In genomic region chr19:19033176-19033425, GRCh38 we compare ENCODE assay signal across 8 cellular contexts. TPM values are rescaled to one million over a fixed set of nuclear protein-coding genes. Genes with fewer than 3 reads are reported as not detected.
DNase-seq lines count a peak whose midpoint lies in the region; ATAC-seq and TF ChIP-seq lines count a peak whose summit lies in the region.

No MANE protein-coding gene starts in this region.

- H3K36me3 ChIP-seq in left lung = peaks cover 0 to 36% of the 10 kb centered on the region in 2 donors

- H3K4me3 Mint-ChIP-seq in activated T-helper 17 cell treated with anti-CD3 and anti-CD28 coated beads, Interleukin-2, amount 50 U/mL, for 72 hours = peak overlapping the region; percentile 87
- peak overlapping the region; percentile 98 for H3K4me3 Mint-ChIP-seq in type B pancreatic cell

- peaks cover 65% of the 10 kb centered on the region for H3K36me3 Mint-ChIP-seq in activated T-helper 17 cell treated with anti-CD3 and anti-CD28 coated beads, Interleukin-2, amount 50 U/mL, for 72 hours (ENCODE audit: low read depth)
- peaks cover 17% of the 10 kb centered on the region for H3K36me3 Mint-ChIP-seq in type B pancreatic cell

- peaks cover 14 to 32% of the 10 kb centered on the region in 2 donors for H3K4me1 ChIP-seq in left lung

- no peaks in the 10 kb centered on the region for H3K9me3 Mint-ChIP-seq in activated T-helper 17 cell treated with anti-CD3 and anti-CD28 coated beads, Interleukin-2, amount 50 U/mL, for 72 hours
- H3K9me3 Mint-ChIP-seq in type B pancreatic cell = no peaks in the 10 kb centered on the region

- H3K4me1 Mint-ChIP-seq in activated T-helper 17 cell treated with anti-CD3 and anti-CD28 coated beads, Interleukin-2, amount 50 U/mL, for 72 hours = peaks cover 17% of the 10 kb centered on the region
- H3K4me1 Mint-ChIP-seq in type B pancreatic cell (ENCODE audit: unreplicated experiment) = peaks cover 15% of the 10 kb centered on the region

- peak overlapping the region; percentile 93 for H3K27ac Mint-ChIP-seq in activated T-helper 17 cell treated with anti-CD3 and anti-CD28 coated beads, Interleukin-2, amount 50 U/mL, for 72 hours
- no peak overlapping the region for H3K27ac Mint-ChIP-seq in type B pancreatic cell

- H3K4me3 ChIP-seq in left lung = peak overlapping the region; percentile 86 to 94

- DNase-seq in activated gamma-delta T cell treated with Interleukin-2 at 50 U/mL for 16 hours (peak; percentile 17), activated gamma-delta T cell (lab: John Stamatoyannopoulos, UW) (no peak), left lung (no peak), type B pancreatic cell (ENCODE audit: extremely low spot score, unreplicated experiment) (no peak), LoVo (ENCODE audit: low spot score) (no peak), GM10266 (ENCODE audit: extremely low spot score) (no peak)

- peak overlapping the region; percentile 97 for H3K27ac ChIP-seq in left lung

- intact Hi-C loops in left lung (cut with DNase I) = no loop called here

- no peaks in the 10 kb centered on the region for H3K9me3 ChIP-seq in left lung

- no peaks in the 10 kb centered on the region for H3K27me3 ChIP-seq in left lung

- no peak for ATAC-seq in activated T-helper 17 cell treated with anti-CD3 and anti-CD28 coated beads, Interleukin-2, amount 50 U/mL, for 72 hours (replicated peaks)
- ATAC-seq in left lung (peak; percentile 22), HG02642 (IDR thresholded peaks at IDR 0.05; ENCODE audit: poor library complexity, unreplicated experiment) (no peak)

- TF ChIP-seq CTCF in left lung (IDR thresholded peaks at IDR 0.05) = no peak
- no peak for TF ChIP-seq CTCF in type B pancreatic cell (conservative IDR thresholded peaks at IDR 0.05)
- TF ChIP-seq CTCF in GM10266 (IDR thresholded peaks at IDR 0.05; ENCODE audit: control insufficient read depth, insufficient read depth, low read depth, missing control alignments) = no peak

- H3K27me3 Mint-ChIP-seq in activated T-helper 17 cell treated with anti-CD3 and anti-CD28 coated beads, Interleukin-2, amount 50 U/mL, for 72 hours = no peaks in the 10 kb centered on the region
- H3K27me3 Mint-ChIP-seq in type B pancreatic cell = no peaks in the 10 kb centered on the region

RNA-seq across cellular contexts. Expression of gene SUGP2, which starts 0.2 kb away (rescaled TPM):
- 100 to 1,000 TPM; 120 to 128 TPM for total RNA-seq in activated T-helper 17 cell treated with anti-CD3 and anti-CD28 coated beads, Interleukin-2, amount 50 U/mL, for 72 hours
- 10 to 100 TPM; 64.2 to 80.3 TPM for total RNA-seq in left lung
- total RNA-seq in type B pancreatic cell (ENCODE audit: low replicate concordance) = 58.6 and 123 TPM in 2 replicates

RNA-seq across cellular contexts. Expression of gene ARMC6, which starts 0.3 kb away (rescaled TPM):
- total RNA-seq in activated T-helper 17 cell treated with anti-CD3 and anti-CD28 coated beads, Interleukin-2, amount 50 U/mL, for 72 hours = 10 to 100 TPM; 19.6 to 44.4 TPM
- total RNA-seq in left lung (10 to 100 TPM; 23.7 to 37.9 TPM), type B pancreatic cell (ENCODE audit: low replicate concordance) (28.2 and 34.6 TPM in 2 replicates)

RNA-seq across cellular contexts. Expression of gene SLC25A42, which starts 30.7 kb away (rescaled TPM):
- total RNA-seq in activated T-helper 17 cell treated with anti-CD3 and anti-CD28 coated beads, Interleukin-2, amount 50 U/mL, for 72 hours = 10 to 100 TPM; 14.1 to 18.5 TPM
- total RNA-seq in left lung (10 to 100 TPM in 1 of 2 donors, 1 to 10 TPM in 1; 7.6 to 12.4 TPM), type B pancreatic cell (ENCODE audit: low replicate concordance) (10.0 and 13.4 TPM in 2 replicates)
